Comparison of ENCODE assay signal across 1 cellular context in genomic region chr6:137020771-137021170, GRCh38.
TF ChIP-seq lines count a peak whose summit lies in the region.

No MANE protein-coding gene starts in this region.

TF ChIP-seq in SK-N-SH, 30 proteins besides CTCF, POLR2A, EP300 and RAD21 (continued from another document):
- no peak for TF ChIP-seq USF2 (IDR thresholded peaks at IDR 0.05; ENCODE audit: borderline replicate concordance, low read depth, low read length)
- no peak for TF ChIP-seq EZH2phosphoT487 (IDR thresholded peaks at IDR 0.05; ENCODE audit: borderline replicate concordance, low read depth)
- no peak for TF ChIP-seq YY1 (IDR thresholded peaks at IDR 0.05; ENCODE audit: low read depth)
- peak; percentile 61 for TF ChIP-seq CHD2 (IDR thresholded peaks at IDR 0.05; ENCODE audit: low read length, partially characterized antibody)
- no peak for TF ChIP-seq TEAD4 (IDR thresholded peaks at IDR 0.05; ENCODE audit: borderline replicate concordance, insufficient read depth)
- no peak for TF ChIP-seq SMC3 (IDR thresholded peaks at IDR 0.05; ENCODE audit: low read depth, low read length)
